Comparison of ENCODE assay signal across 8 cellular contexts in the genomic region with DNA sequence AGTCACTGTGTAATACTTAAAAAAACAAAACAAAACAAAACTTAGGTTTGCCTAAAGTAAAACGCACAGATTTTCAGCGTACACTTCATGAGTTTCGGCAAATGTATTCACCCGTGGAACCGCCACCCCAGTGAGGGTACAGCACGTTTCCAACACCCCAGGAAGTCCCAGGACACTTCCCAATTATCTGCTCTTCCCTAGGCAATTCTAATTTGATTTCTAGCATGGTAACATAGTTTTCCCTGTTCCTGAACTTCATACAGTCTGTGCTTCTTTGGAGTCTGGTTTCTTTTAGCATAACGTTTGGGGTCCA. TPM values are rescaled to one million over a fixed set of nuclear protein-coding genes. Genes with fewer than 3 reads are reported as not detected.
A peak's percentile ranks its signal among the peaks of the same experiment; 100 is the strongest.
DNase-seq lines count a peak whose midpoint lies in the region; ATAC-seq and TF ChIP-seq lines count a peak whose summit lies in the region.

No MANE protein-coding gene starts in this region.

- H3K27me3 ChIP-seq in BE2C, result no peaks in the 10 kb centered on the region
- H3K27me3 ChIP-seq in right lobe of liver, result no peaks in the 10 kb centered on the region

- TF ChIP-seq CTCF in BE2C (IDR thresholded peaks at IDR 0.05; ENCODE audit: low read depth, low read length), result no peak
- no peak for TF ChIP-seq CTCF in astrocyte of the spinal cord (IDR thresholded peaks at IDR 0.05; ENCODE audit: low read depth, low read length)
- TF ChIP-seq CTCF in right lobe of liver (IDR thresholded peaks at IDR 0.05), result no peak
- no peak for TF ChIP-seq CTCF in type B pancreatic cell (conservative IDR thresholded peaks at IDR 0.05)

- H3K4me3 ChIP-seq in BE2C (ENCODE audit: low read depth, low read length) (peak overlapping the region; percentile 71), astrocyte of the spinal cord (ENCODE audit: low read depth, low read length) (peak overlapping the region; percentile 77), right lobe of liver (peak overlapping the region; percentile 62 to 83 (median 82))

- H3K9me3 ChIP-seq in BE2C (no peaks in the 10 kb centered on the region), right lobe of liver (no peaks in the 10 kb centered on the region)

- 2% methylated on average over 7 of the region's 7 CpGs for WGBS in right lobe of liver (ENCODE audit: insufficient coverage, low coverage, low lambda C conversion rate, missing lambda C conversion rate)

- TF ChIP-seq POLR2A in right lobe of liver (IDR thresholded peaks at IDR 0.05), result no peak

- peaks cover 7% of the 10 kb centered on the region for H3K4me1 Mint-ChIP-seq in type B pancreatic cell (ENCODE audit: unreplicated experiment)

- H3K4me1 ChIP-seq in BE2C (no peaks in the 10 kb centered on the region), right lobe of liver (peaks cover 0 to 9% (median 4%) of the 10 kb centered on the region in 4 donors)

- H3K36me3 ChIP-seq in BE2C (no peaks in the 10 kb centered on the region), right lobe of liver (no peaks in the 10 kb centered on the region)

- peak; percentile 1 for ATAC-seq in HG02571 (IDR thresholded peaks at IDR 0.05; ENCODE audit: unreplicated experiment)
- ATAC-seq in right lobe of liver, result peak in 3 of 4 donors; percentile 1 to 10 (median 1)
- ATAC-seq in HG02973 (IDR thresholded peaks at IDR 0.05; ENCODE audit: unreplicated experiment), result no peak

- H3K4me3 Mint-ChIP-seq in type B pancreatic cell, result no peak overlapping the region

- DNase-seq in BE2C (no peak), astrocyte of the spinal cord (ENCODE audit: low read depth, low spot score) (no peak), right lobe of liver (no peak), type B pancreatic cell (ENCODE audit: extremely low spot score, unreplicated experiment) (no peak), SIG-M5 treated with dmso at 0.1 percent for 504 hours (lab: John Stamatoyannopoulos, UW; ENCODE audit: unreplicated experiment) (no peak), kidney tubule cell (ENCODE audit: low spot score) (no peak)

- in situ Hi-C loops in astrocyte of the spinal cord (cut with HindIII; ENCODE audit: low sequenced_read_pairs), result no loop called here

- intact Hi-C loops in right lobe of liver (cut with DNase I), result loop anchor here in 1 of 2 donors (10.0 kb wide), 1 partner anchor 84 kb away; no protein-coding TSS in a partner anchor

- H3K27ac ChIP-seq in right lobe of liver, result peak overlapping the region; percentile 96 to 99 (median 98)

- H3K27ac Mint-ChIP-seq in type B pancreatic cell, result peak overlapping the region; percentile 95

- H3K9me3 Mint-ChIP-seq in type B pancreatic cell, result no peaks in the 10 kb centered on the region

- no peaks in the 10 kb centered on the region for H3K36me3 Mint-ChIP-seq in type B pancreatic cell

- H3K27me3 Mint-ChIP-seq in type B pancreatic cell, result no peaks in the 10 kb centered on the region

RNA-seq across cellular contexts. Expression of gene CLASP2, which starts 0.5 kb away (rescaled TPM):
- 29.7 TPM for polyA plus RNA-seq in BE2C (2012; ENCODE audit: insufficient read depth, insufficient read length, low read depth)
- total RNA-seq in right lobe of liver, result 10 to 100 TPM; 15.0 to 19.2 (median 16.5) TPM
- 42.4 and 56.8 TPM in 2 replicates for total RNA-seq in type B pancreatic cell (ENCODE audit: low replicate concordance)
